Comparison of ENCODE assay signal across 10 cellular contexts in the genomic region with DNA sequence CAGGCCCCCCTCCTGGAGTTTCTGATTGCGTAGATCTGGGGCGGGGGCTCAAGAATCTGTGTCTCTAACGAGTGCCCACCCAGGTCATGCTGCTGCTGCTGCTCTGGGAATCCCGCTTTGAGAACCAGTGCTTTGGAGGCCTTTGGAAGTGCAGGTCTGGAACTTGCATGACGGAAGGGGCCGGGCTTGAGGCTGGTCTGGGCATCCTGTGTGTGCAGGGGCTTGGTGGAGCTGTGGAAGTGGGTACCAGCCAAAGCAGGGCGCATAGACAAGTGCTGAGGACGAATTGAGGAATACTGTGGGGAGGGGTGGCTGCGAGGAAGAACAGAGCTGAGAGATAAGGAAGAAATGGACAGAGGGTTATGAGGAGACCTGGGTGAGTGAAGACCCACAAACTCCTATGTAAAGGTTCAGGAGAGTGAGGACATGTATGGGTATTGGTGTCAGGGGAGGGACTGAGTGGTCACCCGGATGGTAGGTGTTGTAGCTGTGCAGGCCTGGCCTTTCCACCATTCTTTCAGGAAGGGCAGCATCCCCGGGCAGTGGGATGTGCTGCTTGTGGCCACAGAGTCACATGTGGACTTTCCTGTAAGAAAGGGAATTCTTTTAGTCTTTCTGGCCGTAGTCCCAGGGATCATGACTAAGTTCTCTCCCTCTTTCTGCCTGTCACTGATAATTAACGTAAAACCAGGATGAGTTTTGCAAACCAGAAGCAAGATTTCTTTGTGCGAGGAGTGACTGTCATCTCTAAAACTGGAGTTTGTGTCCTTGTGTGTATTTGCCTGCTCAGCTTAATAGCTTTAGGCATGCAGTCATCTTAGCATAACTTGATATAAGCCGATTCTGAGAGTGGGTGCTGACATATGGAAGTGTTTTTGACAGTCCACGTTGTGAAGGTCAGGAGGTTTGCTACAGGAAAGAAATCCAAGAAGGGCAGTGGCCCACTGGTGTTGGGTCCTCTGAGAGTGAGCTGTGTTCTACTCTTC. TPM values are rescaled to one million over a fixed set of nuclear protein-coding genes. Genes with fewer than 3 reads are reported as not detected.
DNase-seq lines count a peak whose midpoint lies in the region; ATAC-seq and TF ChIP-seq lines count a peak whose summit lies in the region.
"Had no signal": no experiment of that assay in that cellular context is flagged by ENCODE, and none has a peak within 500 bp of the region (broad histone marks: within the 10 kb centered on the region; RNA-seq: fewer than 3 reads in every experiment).

No MANE protein-coding gene starts in this region.

- no peak overlapping the region for H3K4me3 Mint-ChIP-seq in nephron progenitor cell

- peaks cover 3 to 67% (median 28%) of the 10 kb centered on the region in 12 donors for H3K4me1 ChIP-seq in heart left ventricle
- no peaks in the 10 kb centered on the region for H3K4me1 ChIP-seq in SJCRH30

- H3K27me3 Mint-ChIP-seq in nephron progenitor cell (ENCODE audit: low read depth, poor library complexity) = peaks cover 15% of the 10 kb centered on the region

- DNase-seq in EL (peak; percentile 92), amniotic epithelial cell (ENCODE audit: low read depth) (peak; percentile 87), heart left ventricle (peak in 1 of 5 donors; percentile 38), retinal pigment epithelial cell (ENCODE audit: low read depth) (peak; percentile 76), SJCRH30 (no peak), nephron progenitor cell (no peak)
- no peak for DNase-seq in effector CD4-positive, alpha-beta T cell
- DNase-seq: DND-41, NCI-H69 had no signal

- no peaks in the 10 kb centered on the region for H3K27me3 ChIP-seq in heart left ventricle
- no peaks in the 10 kb centered on the region; the same call in 1 of the 2 replicates for H3K27me3 ChIP-seq in SJCRH30

- no peaks in the 10 kb centered on the region for H3K36me3 Mint-ChIP-seq in nephron progenitor cell (ENCODE audit: low read depth)

- WGBS in heart left ventricle, 4 donors = 43 to 58% (median 52%) methylated on average over 16 of the region's 16 CpGs

- no peak overlapping the region for H3K27ac Mint-ChIP-seq in nephron progenitor cell

- H3K9me3 ChIP-seq in heart left ventricle (no peaks in the 10 kb centered on the region), SJCRH30 (replicated peaks) (no peaks in the 10 kb centered on the region)

- TF ChIP-seq CTCF in heart left ventricle (IDR thresholded peaks at IDR 0.05) (no peak), retinal pigment epithelial cell (conservative IDR thresholded peaks at IDR 0.05; ENCODE audit: low read depth, low read length) (no peak), nephron progenitor cell (IDR thresholded peaks at IDR 0.05) (no peak)

- H3K9me3 Mint-ChIP-seq in nephron progenitor cell = no peaks in the 10 kb centered on the region

- H3K4me3 ChIP-seq in heart left ventricle (no peak overlapping the region), retinal pigment epithelial cell (ENCODE audit: low read length) (no peak overlapping the region), SJCRH30 (no peak overlapping the region)

- intact Hi-C loops in heart left ventricle (cut with DNase I) = loop anchor here in 4 of 10 donors (5.0 to 10.0 kb wide), 5 partner anchors 42 to 62 kb away; partner anchors contain the start of gene TJP2 (in 1 of the 4)

- no peaks in the 10 kb centered on the region for H3K36me3 ChIP-seq in heart left ventricle
- H3K36me3 ChIP-seq in SJCRH30 = no peaks in the 10 kb centered on the region

- H3K27ac ChIP-seq in heart left ventricle (peak overlapping the region in 11 of 12 donors; percentile 55 to 85 (median 72)), SJCRH30 (no peak overlapping the region)

- H3K4me1 Mint-ChIP-seq in nephron progenitor cell = peaks cover 19% of the 10 kb centered on the region

- no peak for TF ChIP-seq POLR2A in heart left ventricle (IDR thresholded peaks at IDR 0.05)

- ATAC-seq in heart left ventricle (peak; percentile 81 to 85 (median 82)), HG02763 (IDR thresholded peaks at IDR 0.05; ENCODE audit: unreplicated experiment) (no peak)

RNA-seq across cellular contexts. Expression of gene TJP2, which starts 43.3 kb away (rescaled TPM):
- total RNA-seq in heart left ventricle = 100 to 1,000 TPM in 4 of 9 donors, 10 to 100 TPM in 5; 56.0 to 139 (median 92.0) TPM
- 10 to 100 TPM; 29.1 to 29.5 TPM for polyA plus RNA-seq in heart left ventricle
- total RNA-seq in SJCRH30 (2014; rRNA removed; shearing (Covaris generic)) = 13.8 and 14.3 TPM in 2 replicates

Comparison
In these comparisons a context has a peak if more than half of its experiments do, and no peak if none do; other contexts are left out.
1. DNase-seq: peak in EL (single experiment), amniotic epithelial cell (single experiment) and retinal pigment epithelial cell (single experiment); none in SJCRH30 (0 of 2), nephron progenitor cell (single experiment) and effector CD4-positive, alpha-beta T cell (single experiment).